21 cellular contexts compared by ENCODE assay signal in the genomic region with DNA sequence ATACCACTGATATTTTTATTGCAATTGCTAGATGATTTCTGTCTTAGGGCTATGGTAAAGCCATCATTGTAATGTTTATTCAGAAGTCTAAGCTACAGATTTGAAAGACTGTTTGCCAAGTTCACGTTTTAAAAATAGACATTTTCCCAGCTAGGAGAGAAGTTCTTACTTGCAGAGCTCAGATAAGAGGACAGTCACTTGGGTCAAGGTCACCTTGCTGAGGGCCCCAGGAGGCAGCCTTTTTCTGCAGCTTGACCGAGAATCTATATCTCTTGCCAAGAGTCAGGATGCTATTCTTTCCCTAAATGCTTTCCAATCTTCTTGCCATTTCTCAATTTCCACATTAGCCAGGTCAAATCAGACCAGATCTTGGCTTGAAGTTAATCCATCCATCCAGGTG.
"Had no signal": no experiment of that assay in that cellular context is flagged by ENCODE, and none has a peak within 500 bp of the region (broad histone marks: within the 10 kb centered on the region; RNA-seq: fewer than 3 reads in every experiment).

No MANE protein-coding gene starts in this region.

- ATAC-seq: naive thymus-derived CD4-positive, alpha-beta T cell; pancreas; sciatic nerve; stimulated activated naive CD8-positive, alpha-beta T cell treated with anti-CD3 and anti-CD28 coated beads, Interleukin-15, amount 100 ng/mL, for 72 hours had no signal

- DNase-seq: dorsolateral prefrontal cortex; effector CD4-positive, alpha-beta T cell; hippocampal formation; mesenchymal stem cell; naive thymus-derived CD4-positive, alpha-beta T cell; nephron progenitor cell; occipital lobe; pancreas; retina; stimulated activated CD4-positive, alpha-beta T cell treated with anti-CD3 and anti-CD28 coated beads, Interleukin-12 subunit alpha, Interleukin-12 subunit beta, amount 100 ng/mL, for 4 hours; stimulated activated CD4-positive, alpha-beta T cell treated with anti-CD3 and anti-CD28 coated beads, Interleukin-1b, Interleukin-23, amount 100 ng/mL, for 48 hours; stimulated activated CD4-positive, alpha-beta T cell treated with anti-CD3 and anti-CD28 coated beads, Interleukin-4, amount 100 ng/mL, for 1 hour; stimulated activated CD8-positive, alpha-beta memory T cell treated with anti-CD3 and anti-CD28 coated beads, Interleukin-4, amount 100 ng/mL, for 48 hours; stimulated activated naive CD4-positive, alpha-beta T cell; stimulated activated naive CD8-positive, alpha-beta T cell treated with anti-CD3 and anti-CD28 coated beads, Interleukin-15, amount 100 ng/mL, for 72 hours; thyroid gland; trophoblast cell had no signal

- H3K27me3 ChIP-seq: dorsolateral prefrontal cortex, pancreas, suprapubic skin, thyroid gland, vagina had no signal

- H3K36me3 ChIP-seq: pancreas, suprapubic skin, thyroid gland, vagina had no signal

- H3K4me2 ChIP-seq: smooth muscle cell had no signal

- H3K4me3 ChIP-seq: dorsolateral prefrontal cortex, pancreas, smooth muscle cell, suprapubic skin, thyroid gland, vagina had no signal

- H3K4me1 ChIP-seq: pancreas, suprapubic skin, thyroid gland had no signal

- H3K27ac ChIP-seq: dorsolateral prefrontal cortex, pancreas, suprapubic skin, thyroid gland, vagina had no signal

- H3K9me3 ChIP-seq: pancreas, suprapubic skin, thyroid gland, vagina had no signal
